Comparison of ENCODE assay signal across 22 cellular contexts in the genomic region with DNA sequence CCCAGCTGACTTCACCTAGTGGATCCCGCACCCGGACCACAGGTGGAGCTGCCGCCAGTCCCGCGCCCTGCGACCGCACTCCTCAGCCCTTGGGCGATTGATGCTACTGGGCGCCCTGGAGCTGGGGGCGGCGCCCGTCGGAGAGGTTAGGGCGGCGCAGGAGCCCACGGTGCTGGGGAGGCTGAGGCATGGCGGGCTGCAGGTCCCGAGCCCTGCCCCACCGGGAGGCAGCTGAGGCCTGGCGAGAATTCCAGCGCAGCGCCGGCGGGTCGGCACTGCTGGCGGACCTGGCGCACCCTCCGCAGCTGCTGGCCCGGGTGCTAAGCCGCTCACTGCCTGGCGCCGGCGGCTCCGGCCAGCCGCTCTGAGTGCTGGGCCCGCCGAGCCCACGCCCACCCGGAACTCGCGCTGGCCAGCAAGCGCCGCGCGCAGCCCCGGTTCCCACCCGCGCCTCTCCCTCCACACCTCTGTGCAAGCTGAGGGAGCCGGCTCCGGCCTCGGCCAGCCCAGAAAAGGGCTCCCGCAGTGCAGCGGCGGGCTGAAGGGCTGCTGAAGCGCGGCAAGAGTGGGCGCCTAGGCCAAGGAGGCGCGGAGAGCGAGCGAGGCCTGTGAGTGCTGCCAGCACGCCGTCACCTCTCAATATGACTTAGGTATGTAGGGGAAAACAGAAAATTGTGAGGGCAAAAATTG.
DNase-seq lines count a peak whose midpoint lies in the region; ATAC-seq and TF ChIP-seq lines count a peak whose summit lies in the region.
"Had no signal": no experiment of that assay in that cellular context is flagged by ENCODE, and none has a peak within 500 bp of the region (broad histone marks: within the 10 kb centered on the region; RNA-seq: fewer than 3 reads in every experiment).

No MANE protein-coding gene starts in this region.

- H3K9me3 ChIP-seq in HUES48 (ENCODE audit: control insufficient read depth, insufficient read depth, low read length), result no peaks in the 10 kb centered on the region
- no peaks in the 10 kb centered on the region for H3K9me3 ChIP-seq in ectodermal cell (ENCODE audit: control insufficient read depth, low read length)
- H3K9me3 ChIP-seq in ovary, result no peaks in the 10 kb centered on the region
- H3K9me3 ChIP-seq: BE2C, SJCRH30 had no signal

- H3K27ac ChIP-seq in HUES48 (ENCODE audit: low read depth, low read length), result no peak overlapping the region
- H3K27ac ChIP-seq in ectodermal cell (ENCODE audit: insufficient read depth, low read depth, low read length, poor library complexity, severe bottlenecking), result no peak overlapping the region
- H3K27ac ChIP-seq in ovary, result no peak overlapping the region
- H3K27ac ChIP-seq: GM23248, SJCRH30 had no signal

- no peak overlapping the region for H3K27ac Mint-ChIP-seq in type B pancreatic cell
- H3K27ac Mint-ChIP-seq: IgD-negative memory B cell had no signal

- no peaks in the 10 kb centered on the region for H3K4me1 ChIP-seq in HUES48 (ENCODE audit: control insufficient read depth, insufficient read depth, low read length)
- no peaks in the 10 kb centered on the region for H3K4me1 ChIP-seq in ectodermal cell (ENCODE audit: control insufficient read depth, insufficient read depth, low read length)
- H3K4me1 ChIP-seq in ovary (ENCODE audit: insufficient read depth), result no peaks in the 10 kb centered on the region
- H3K4me1 ChIP-seq: BE2C, SJCRH30 had no signal

- intact Hi-C loops in ovary (cut with DNase I), result no loop called here

- ATAC-seq in HG03039 (IDR thresholded peaks at IDR 0.05; ENCODE audit: unreplicated experiment), result no peak
- no peak for ATAC-seq in HG02759 (IDR thresholded peaks at IDR 0.05; ENCODE audit: unreplicated experiment)
- ATAC-seq: PC-3 had no signal

- H3K4me3 Mint-ChIP-seq in type B pancreatic cell, result peak overlapping the region; percentile 48
- H3K4me3 Mint-ChIP-seq: CD4-positive, alpha-beta memory T cell; IgD-negative memory B cell had no signal

- no peaks in the 10 kb centered on the region for H3K36me3 ChIP-seq in HUES48 (ENCODE audit: control insufficient read depth, insufficient read depth, low read length)
- H3K36me3 ChIP-seq in ectodermal cell (ENCODE audit: control insufficient read depth, insufficient read depth, low read length), result no peaks in the 10 kb centered on the region
- no peaks in the 10 kb centered on the region for H3K36me3 ChIP-seq in ovary
- H3K36me3 ChIP-seq: BE2C, SJCRH30 had no signal

- peaks cover 15% of the 10 kb centered on the region for H3K9me3 Mint-ChIP-seq in type B pancreatic cell

- WGBS in ectodermal cell, 2 experiments, result 62 to 64% methylated on average over 63 of the region's 63 CpGs
- 92 to 98% (median 92%) methylated on average over 59 to 63 of the region's 63 CpGs for WGBS in ovary, 3 donors

- H3K9ac ChIP-seq in HUES48 (ENCODE audit: low read depth, low read length), result no peak overlapping the region
- H3K9ac ChIP-seq: GM23248 had no signal

- H3K27me3 ChIP-seq in HUES48 (ENCODE audit: control insufficient read depth, insufficient read depth, low read length) (no peaks in the 10 kb centered on the region), ectodermal cell (ENCODE audit: control insufficient read depth, insufficient read depth, low read length, poor library complexity, severe bottlenecking) (no peaks in the 10 kb centered on the region), ovary (no peaks in the 10 kb centered on the region)
- H3K27me3 ChIP-seq: BE2C, SJCRH30 had no signal

- TF ChIP-seq EP300 in ovary (IDR thresholded peaks at IDR 0.05), result no peak

- DNase-seq in iPS-NIHi7 (ENCODE audit: extremely low spot score) (peak; percentile 18), type B pancreatic cell (ENCODE audit: extremely low spot score, unreplicated experiment) (no peak), ovary (no peak), NCI-H1436 (lab: John Stamatoyannopoulos, UW) (no peak)
- DNase-seq: BE2C; Calu3; CD4-positive, alpha-beta memory T cell; DND-41; GF-D8; GM23248; NCI-H1105; NCI-H1694 treated with DMSO at 0.1 percent for 48 hours; NCI-H2107; NCI-H345; NK-92 treated with Interleukin-12 subunit alpha and Interleukin-12 subunit beta, amount 100 ng/mL, for 24 hours; PC-3; SJCRH30 had no signal

- TF ChIP-seq CTCF in type B pancreatic cell (conservative IDR thresholded peaks at IDR 0.05) (no peak), ovary (IDR thresholded peaks at IDR 0.05) (no peak)

- no peaks in the 10 kb centered on the region for H3K4me1 Mint-ChIP-seq in type B pancreatic cell (ENCODE audit: unreplicated experiment)
- H3K4me1 Mint-ChIP-seq: CD4-positive, alpha-beta memory T cell had no signal

- no peak for TF ChIP-seq POLR2A in ovary (IDR thresholded peaks at IDR 0.05)

- no peaks in the 10 kb centered on the region for H3K27me3 Mint-ChIP-seq in type B pancreatic cell
- H3K27me3 Mint-ChIP-seq: CD4-positive, alpha-beta memory T cell; IgD-negative memory B cell had no signal

- H3K4me3 ChIP-seq in HUES48 (ENCODE audit: low read depth, low read length) (peak overlapping the region; percentile 33), ectodermal cell (ENCODE audit: insufficient read depth, low read depth, low read length) (peak overlapping the region; percentile 21), ovary (no peak overlapping the region)
- H3K4me3 ChIP-seq: GM23248, SJCRH30 had no signal

- H3K36me3 Mint-ChIP-seq in type B pancreatic cell, result no peaks in the 10 kb centered on the region
- H3K36me3 Mint-ChIP-seq: CD4-positive, alpha-beta memory T cell; IgD-negative memory B cell had no signal
